In genomic region chr22:35531202-35531601, GRCh38 we compare ENCODE assay signal across 27 cellular contexts. TPM values are rescaled to one million over a fixed set of nuclear protein-coding genes. Genes with fewer than 3 reads are reported as not detected.
DNase-seq lines count a peak whose midpoint lies in the region; ATAC-seq and TF ChIP-seq lines count a peak whose summit lies in the region.
"Had no signal": no experiment of that assay in that cellular context is flagged by ENCODE, and none has a peak within 500 bp of the region (broad histone marks: within the 10 kb centered on the region; RNA-seq: fewer than 3 reads in every experiment).

No MANE protein-coding gene starts in this region.

- H3K23ac ChIP-seq in IMR-90 (ENCODE audit: low read depth, low read length): 0 out of 2 replicates have a peak overlapping the region, but pooled peaks have one; percentile 22

- H3K27ac ChIP-seq in heart right ventricle (peak overlapping the region in 3 of 10 donors; percentile 14 to 51 (median 34)), right cardiac atrium (ENCODE audit: low read length) (no peak overlapping the region), right atrium auricular region (no peak overlapping the region), IMR-90 (ENCODE audit: insufficient read depth, low read length) (no peak overlapping the region), caudate nucleus (ENCODE audit: low read depth, low read length) (peak overlapping the region; percentile 38), A673 (ENCODE audit: low read depth, low read length, poor library complexity, severe bottlenecking) (no peak overlapping the region)
- H3K27ac ChIP-seq: 22Rv1, A549 had no signal

- H3K9me3 ChIP-seq in heart right ventricle (peaks cover 0 to 12% (median 0%) of the 10 kb centered on the region in 11 donors), right cardiac atrium (ENCODE audit: control insufficient read depth, low read length) (no peaks in the 10 kb centered on the region), right atrium auricular region (peaks cover 0 to 8% of the 10 kb centered on the region in 2 donors), IMR-90 (ENCODE audit: control insufficient read depth, insufficient read depth, low read length) (peaks cover 3% of the 10 kb centered on the region; the same call in 1 of the 2 replicates), A673 (ENCODE audit: low read depth, low read length, poor library complexity, severe bottlenecking) (no peaks in the 10 kb centered on the region)

- dilution Hi-C loops in IMR-90 (cut with HindIII; ENCODE audit: low sequenced_read_pairs, unreplicated experiment): no loop called here

- H3K4me3 ChIP-seq in heart right ventricle (no peak overlapping the region), right cardiac atrium (ENCODE audit: low read length) (no peak overlapping the region), right atrium auricular region (no peak overlapping the region), IMR-90 (ENCODE audit: insufficient read depth, low read depth, low read length) (no peak overlapping the region), A673 (ENCODE audit: low read depth, low read length, poor library complexity, severe bottlenecking) (no peak overlapping the region)
- H3K4me3 ChIP-seq: A549, GM12878 had no signal

- 70 to 80% methylated on average over 6 of the region's 6 CpGs for WGBS in heart right ventricle, 2 donors
- WGBS in right cardiac atrium: 71% methylated on average over 6 of the region's 6 CpGs
- WGBS in IMR-90 (ENCODE audit: extremely low coverage in 2 of 2, insufficient read length in 1 of 2), 2 experiments: 40% methylated on average over 1 of the region's 6 CpGs; no CpG with 5 or more reads in 1 of the 2 experiments

- TF ChIP-seq POLR2A in IMR-90 (IDR thresholded peaks at IDR 0.05; ENCODE audit: low read depth, low read length): no peak

- H3K36me3 ChIP-seq in heart right ventricle: no peaks in the 10 kb centered on the region
- no peaks in the 10 kb centered on the region for H3K36me3 ChIP-seq in right atrium auricular region
- no peaks in the 10 kb centered on the region for H3K36me3 ChIP-seq in IMR-90 (ENCODE audit: control insufficient read depth, insufficient read depth, low read length)
- no peaks in the 10 kb centered on the region for H3K36me3 ChIP-seq in A673 (ENCODE audit: insufficient read depth, low read length, poor library complexity, severe bottlenecking)
- H3K36me3 ChIP-seq: BE2C had no signal

- POLR2A ChIA-PET in IMR-90 (lab: Charles Lee; ENCODE audit: unreplicated experiment) (no interaction called here), A673 (lab: Charles Lee; ENCODE audit: low non-redundant PET) (no interaction called here)

- no peak overlapping the region for H2BK15ac ChIP-seq in IMR-90 (ENCODE audit: low read depth, low read length)

- H3K9me1 ChIP-seq in IMR-90 (ENCODE audit: insufficient read depth, low read length): peaks cover 10% of the 10 kb centered on the region

- intact Hi-C loops in heart right ventricle (cut with DNase I) (loop anchor here in 1 of 10 donors (10.0 kb wide), 1 partner anchor 56 kb away; no protein-coding TSS in a partner anchor), right cardiac atrium (cut with DNase I) (no loop called here), left ventricle myocardium superior (cut with micrococcal nuclease) (no loop called here), IMR-90 (cut with micrococcal nuclease) (no loop called here), A673 (cut with micrococcal nuclease; ENCODE audit: unreplicated experiment) (no loop called here)

- H4K91ac ChIP-seq in IMR-90 (ENCODE audit: insufficient read depth, low read depth, low read length): no peak overlapping the region

- H3K56ac ChIP-seq in IMR-90 (ENCODE audit: extremely low read depth, insufficient read depth, low read length): no peak overlapping the region

- H3K4ac ChIP-seq in IMR-90 (ENCODE audit: low read depth, low read length): no peak overlapping the region; the same call in 1 of the 2 replicates

- no peak overlapping the region for H2BK20ac ChIP-seq in IMR-90 (ENCODE audit: low read depth, low read length)

- peaks cover 0 to 4% (median 0%) of the 10 kb centered on the region in 9 donors for H3K4me1 ChIP-seq in heart right ventricle
- no peaks in the 10 kb centered on the region for H3K4me1 ChIP-seq in right cardiac atrium (ENCODE audit: control insufficient read depth, insufficient read depth, low read length)
- no peaks in the 10 kb centered on the region for H3K4me1 ChIP-seq in right atrium auricular region
- peaks cover 7% of the 10 kb centered on the region for H3K4me1 ChIP-seq in IMR-90 (ENCODE audit: control insufficient read depth, insufficient read depth, low read length)
- H3K4me1 ChIP-seq in A673 (ENCODE audit: insufficient read depth, low read length, poor library complexity, severe bottlenecking): no peaks in the 10 kb centered on the region

- DNase-seq in heart right ventricle (peak in 1 of 2 donors; percentile 39), right cardiac atrium (no peak), left ventricle myocardium superior (no peak), right atrium auricular region (ENCODE audit: low spot score) (no peak), IMR-90 (no peak), caudate nucleus (lab: John Stamatoyannopoulos, UW) (no peak), A673 (ENCODE audit: low spot score) (no peak)
- no peak for DNase-seq in stimulated activated CD4-positive, alpha-beta T cell treated with anti-CD3 and anti-CD28 coated beads, Interleukin-4, amount 100 ng/mL, for 24 hours
- DNase-seq: ACHN; BE2C; C1 segment of cervical spinal cord; CD4-positive, alpha-beta memory T cell; CD4-positive, CD25-positive, alpha-beta regulatory T cell; CD8-positive, alpha-beta memory T cell; COR-L47; DMS 273 treated with DMSO at 0.1 percent for 48 hours; DMS153; DMS53; DMS79; DND-41; EL; GDM1 had no signal

- no peak overlapping the region for H2AFZ ChIP-seq in IMR-90 (replicated peaks; ENCODE audit: low read length, poor library complexity)

- TF ChIP-seq CTCF in heart right ventricle (IDR thresholded peaks at IDR 0.05): no peak
- TF ChIP-seq CTCF in right atrium auricular region (IDR thresholded peaks at IDR 0.05): no peak
- TF ChIP-seq CTCF in IMR-90 (conservative IDR thresholded peaks at IDR 0.05; ENCODE audit: low read depth, low read length): no peak
- TF ChIP-seq CTCF in A673 (conservative IDR thresholded peaks at IDR 0.05; ENCODE audit: low read depth, low read length): no peak

- no peak overlapping the region for H2AK9ac ChIP-seq in IMR-90 (replicated peaks; ENCODE audit: low read depth, low read length, poor library complexity)

- H2AK5ac ChIP-seq in IMR-90 (ENCODE audit: low read depth, low read length): no peak overlapping the region

- H4K5ac ChIP-seq in IMR-90 (ENCODE audit: low read depth, low read length): no peak overlapping the region

- TF ChIP-seq RAD21 in IMR-90 (IDR thresholded peaks at IDR 0.05; ENCODE audit: low read length): no peak

- H3K4me2 ChIP-seq in IMR-90 (ENCODE audit: low read depth, low read length): no peak overlapping the region
- H3K4me2 ChIP-seq: A549 had no signal

- in situ Hi-C loops in IMR-90 (cut with MboI; ENCODE audit: low sequenced_read_pairs): no loop called here

- H3K27me3 ChIP-seq in heart right ventricle: no peaks in the 10 kb centered on the region
- no peaks in the 10 kb centered on the region for H3K27me3 ChIP-seq in right cardiac atrium (ENCODE audit: control insufficient read depth, insufficient read depth)
- H3K27me3 ChIP-seq in right atrium auricular region: no peaks in the 10 kb centered on the region
- no peaks in the 10 kb centered on the region for H3K27me3 ChIP-seq in IMR-90 (ENCODE audit: control insufficient read depth, insufficient read depth, low read length)
- no peaks in the 10 kb centered on the region for H3K27me3 ChIP-seq in A673 (replicated peaks; ENCODE audit: insufficient read depth, low read depth, low read length, poor library complexity)
- H3K27me3 ChIP-seq: BE2C had no signal

- no peak overlapping the region for H3K18ac ChIP-seq in IMR-90 (ENCODE audit: low read depth, low read length)

- no peak overlapping the region for H2BK5ac ChIP-seq in IMR-90 (ENCODE audit: low read depth, low read length, poor library complexity, severe bottlenecking)

- BruUV-seq in IMR-90 (replicated peaks; lab: Mats Ljungman, UMichigan) (no TSS peak), A673 (replicated peaks; lab: Mats Ljungman, UMichigan) (no TSS peak)

- ATAC-seq in heart right ventricle: peak in 6 of 8 donors; percentile 33 to 73 (median 48)
- ATAC-seq in right cardiac atrium: no peak
- ATAC-seq in left ventricle myocardium superior: peak; percentile 43
- no peak for ATAC-seq in IMR-90 (ENCODE audit: low read depth)
- ATAC-seq: A549, GM12878 had no signal

- no peak overlapping the region for H4K8ac ChIP-seq in IMR-90 (ENCODE audit: low read depth in 2 of 2, low read length in 2 of 2)

- no peak overlapping the region for H3K14ac ChIP-seq in IMR-90 (replicated peaks; ENCODE audit: low read depth, low read length)

- CTCF ChIA-PET in IMR-90 (lab: Yijun Ruan, JAX): no interaction called here
- CTCF ChIA-PET in A673 (lab: Charles Lee): no interaction called here

- no peak overlapping the region for H2BK120ac ChIP-seq in IMR-90 (ENCODE audit: low read depth, low read length)

- H3K9ac ChIP-seq in IMR-90 (ENCODE audit: low read depth, low read length): no peak overlapping the region

- H4K20me1 ChIP-seq in IMR-90 (ENCODE audit: insufficient read depth, low read length): no peaks in the 10 kb centered on the region

- no peaks in the 10 kb centered on the region for H3K79me1 ChIP-seq in IMR-90 (ENCODE audit: low read depth in 1 of 2, low read length in 2 of 2)

TF ChIP-seq in IMR-90, 13 proteins besides CTCF, POLR2A, EP300 and RAD21 (continues in another document):
- TF ChIP-seq RCOR1 (IDR thresholded peaks at IDR 0.05; ENCODE audit: insufficient replicate concordance, low read length) (no peak), BHLHE40 (IDR thresholded peaks at IDR 0.05; ENCODE audit: low read depth, low read length) (no peak), MXI1 (IDR thresholded peaks at IDR 0.05; ENCODE audit: borderline replicate concordance, low read depth, low read length) (no peak), CHD1 (IDR thresholded peaks at IDR 0.05; ENCODE audit: low read depth, low read length) (no peak)

RNA-seq across cellular contexts. Expression of gene RASD2, which starts 9.4 kb away (rescaled TPM):
- total RNA-seq in heart right ventricle: 1 to 10 TPM; 1.4 to 9.9 (median 3.6) TPM
- polyA plus RNA-seq in heart right ventricle: 1 to 10 TPM; 3.1 to 5.1 TPM
- total RNA-seq in right cardiac atrium: 1 to 10 TPM in 3 of 4 donors, under 1 TPM in 1; 0.78 to 3.2 (median 1.9) TPM
- 2.1 TPM for polyA plus RNA-seq in right cardiac atrium
- 9.4 TPM for total RNA-seq in left ventricle myocardium superior
- total RNA-seq in right atrium auricular region: 1 to 10 TPM in 1 of 2 donors, under 1 TPM in 1; 0.94 to 3.1 TPM
- under 0.01 TPM in 2 replicates for total RNA-seq in IMR-90 (2012; rRNA removed)
- 0.32 and 0.36 TPM in 2 replicates for polyA plus RNA-seq in IMR-90 (2012; rRNA removed)
- polyA plus RNA-seq in IMR-90 (2012; cell fraction: cytosol; rRNA removed): 0.21 and 0.26 TPM in 2 replicates
- 0.42 and 0.53 TPM in 2 replicates for polyA plus RNA-seq in IMR-90 (2012; cell fraction: nucleus; rRNA removed; ENCODE audit: low replicate concordance)
- 1.3 and 3.1 TPM in 2 replicates for total RNA-seq in A673 (2021)
- total RNA-seq: CD4-positive, alpha-beta memory T cell; G401; GM12878 had no signal
- polyA plus RNA-seq: CD14-positive monocyte; CD8-positive, alpha-beta memory T cell had no signal

Comparison
In these comparisons a context has a peak if more than half of its experiments do, and no peak if none do; other contexts are left out.
1. ATAC-seq: peak in heart right ventricle (6 of 8) and left ventricle myocardium superior (single experiment); none in right cardiac atrium (0 of 2) and IMR-90 (single experiment).